Comparison of ENCODE assay signal across 11 cellular contexts in genomic region chr10:62080905-62081304, GRCh38.
A peak's percentile ranks its signal among the peaks of the same experiment; 100 is the strongest.
DNase-seq lines count a peak whose midpoint lies in the region; ATAC-seq and TF ChIP-seq lines count a peak whose summit lies in the region.
"Had no signal": no experiment of that assay in that cellular context is flagged by ENCODE, and none has a peak within 500 bp of the region (broad histone marks: within the 10 kb centered on the region; RNA-seq: fewer than 3 reads in every experiment).

No MANE protein-coding gene starts in this region.

- H3K9me3 ChIP-seq in lung (ENCODE audit: control insufficient read depth in 2 of 2, insufficient read depth in 1 of 2, low read length in 1 of 2), result no peaks in the 10 kb centered on the region
- no peaks in the 10 kb centered on the region for H3K9me3 ChIP-seq in transverse colon

- TF ChIP-seq EP300 in transverse colon (IDR thresholded peaks at IDR 0.05; ENCODE audit: low read depth), result no peak

- 86 to 91% methylated on average over 5 of the region's 5 CpGs for WGBS in lung, 2 donors
- 73 to 77% methylated on average over 3 to 5 of the region's 5 CpGs for WGBS in transverse colon (ENCODE audit: low coverage in 1 of 2), 2 donors

- intact Hi-C loops in transverse colon (cut with DNase I; ENCODE audit: low total_unique reads), result no loop called here

- H3K27ac Mint-ChIP-seq in activated naive CD4-positive, alpha-beta T cell treated with anti-CD3 and anti-CD28 coated beads, Interleukin-2, amount 50 U/mL, for 24 hours, result peak overlapping the region; percentile 85

- H3K27ac ChIP-seq in VCaP (peak overlapping the region; percentile 51), lung (ENCODE audit: low read depth in 1 of 2, low read length in 1 of 2) (peak overlapping the region; percentile 40 to 41), transverse colon (peak overlapping the region; percentile 84 to 88 (median 86))

- H3K4me3 Mint-ChIP-seq in activated naive CD4-positive, alpha-beta T cell treated with anti-CD3 and anti-CD28 coated beads, Interleukin-2, amount 50 U/mL, for 24 hours, result peak overlapping the region; percentile 12

- TF ChIP-seq CTCF in VCaP (conservative IDR thresholded peaks at IDR 0.05) (no peak), lung (IDR thresholded peaks at IDR 0.05; ENCODE audit: control extremely low read depth, extremely low read depth) (no peak), transverse colon (IDR thresholded peaks at IDR 0.05) (peak in 2 of 5 experiments; percentile 14 to 31)

- in situ Hi-C loops in transverse colon (cut with MboI; ENCODE audit: low pct_ligation_motif_present in 1 of 4, low pct_unique_long_range_greater_than_20kb in 1 of 4, low sequenced_read_pairs in 3 of 4), result no loop called here

- H3K9me3 Mint-ChIP-seq in activated naive CD4-positive, alpha-beta T cell treated with anti-CD3 and anti-CD28 coated beads, Interleukin-2, amount 50 U/mL, for 24 hours, result peaks cover 4% of the 10 kb centered on the region

- no peaks in the 10 kb centered on the region for H3K27me3 Mint-ChIP-seq in activated naive CD4-positive, alpha-beta T cell treated with anti-CD3 and anti-CD28 coated beads, Interleukin-2, amount 50 U/mL, for 24 hours

- no peak for DNase-seq in activated naive CD4-positive, alpha-beta T cell (lab: John Stamatoyannopoulos, UW)
- DNase-seq in lung (ENCODE audit: low spot score), result no peak
- no peak for DNase-seq in transverse colon
- DNase-seq in anterior cingulate cortex (lab: John Stamatoyannopoulos, UW), result no peak
- DNase-seq: GOT3, NCI-H2081 treated with DMSO at 0.1 percent for 48 hours had no signal

- TF ChIP-seq POLR2A in transverse colon (IDR thresholded peaks at IDR 0.05), result no peak

- H3K4me3 ChIP-seq in lung, result no peak overlapping the region
- H3K4me3 ChIP-seq in transverse colon, result no peak overlapping the region

- ATAC-seq in lung (ENCODE audit: insufficient read depth, low FRiP score) (no peak), HG02571 (IDR thresholded peaks at IDR 0.05; ENCODE audit: unreplicated experiment) (no peak), GM18873 (IDR thresholded peaks at IDR 0.05; ENCODE audit: low FRiP score, unreplicated experiment) (no peak)
- ATAC-seq: left lobe of liver had no signal

- H3K36me3 ChIP-seq in lung (ENCODE audit: control insufficient read depth in 2 of 2, insufficient read depth in 2 of 2, low read length in 2 of 2), result peaks cover 3 to 23% of the 10 kb centered on the region in 2 donors
- peaks cover 0 to 6% (median 1%) of the 10 kb centered on the region in 4 donors for H3K36me3 ChIP-seq in transverse colon

- H3K4me1 Mint-ChIP-seq in activated naive CD4-positive, alpha-beta T cell treated with anti-CD3 and anti-CD28 coated beads, Interleukin-2, amount 50 U/mL, for 24 hours, result peaks cover 92% of the 10 kb centered on the region

- H3K36me3 Mint-ChIP-seq in activated naive CD4-positive, alpha-beta T cell treated with anti-CD3 and anti-CD28 coated beads, Interleukin-2, amount 50 U/mL, for 24 hours, result peaks cover 40% of the 10 kb centered on the region

- no peaks in the 10 kb centered on the region for H3K27me3 ChIP-seq in lung (ENCODE audit: control insufficient read depth, insufficient read depth)
- H3K27me3 ChIP-seq in transverse colon, result no peaks in the 10 kb centered on the region

- H3K4me1 ChIP-seq in lung (ENCODE audit: control insufficient read depth in 2 of 2, insufficient read depth in 2 of 2, low read length in 2 of 2), result peaks cover 11 to 42% of the 10 kb centered on the region in 2 donors
- H3K4me1 ChIP-seq in transverse colon, result peaks cover 28 to 69% (median 51%) of the 10 kb centered on the region in 4 donors
